23 cellular contexts compared by ENCODE assay signal in genomic region chr18:58949031-58949430, GRCh38.
"Had no signal": no experiment of that assay in that cellular context is flagged by ENCODE, and none has a peak within 500 bp of the region (broad histone marks: within the 10 kb centered on the region; RNA-seq: fewer than 3 reads in every experiment).

No MANE protein-coding gene starts in this region.

- H3K27ac Mint-ChIP-seq: dendritic cell treated with granulocyte-macrophage colony-stimulating factor and Interleukin-4, amounts not matched to agents 40 ng/mL and 50 ng/mL, for 4 days; effector memory CD8-positive, alpha-beta T cell; memory B cell; mesothelial cell of epicardium; natural killer cell treated with Interleukin-12 subunit alpha and Interleukin-12 subunit beta and Interleukin-15 and Interleukin-18, amount 100 ng/mL, for 72 hours; neural progenitor cell; stimulated activated effector memory CD8-positive, alpha-beta T cell treated with anti-CD3 and anti-CD28 coated beads, Interleukin-12 subunit alpha, Interleukin-12 subunit beta, amount 100 ng/mL, for 72 hours; stimulated activated naive CD8-positive, alpha-beta T cell treated with anti-CD3 and anti-CD28 coated beads, Interleukin-15, Interleukin-2, amounts not matched to agents 100 ng/mL and 50 ng/mL, for 24 hours had no signal

- DNase-seq: effector memory CD8-positive, alpha-beta T cell; esophagus squamous epithelium; foreskin fibroblast; glutamatergic neuron; islet precursor cell; left ventricle myocardium inferior; lower lobe of right lung; nucleus accumbens; ovary; right lobe of liver; stimulated activated CD4-positive, alpha-beta T cell treated with anti-CD3 and anti-CD28 coated beads, Interleukin-4, amount 100 ng/mL, for 1 hour; stimulated activated CD8-positive, alpha-beta memory T cell treated with anti-CD3 and anti-CD28 coated beads, Interleukin-4, amount 100 ng/mL, for 48 hours; tibial artery; upper lobe of left lung; uterus had no signal

- H3K36me3 ChIP-seq: ovary, right lobe of liver, uterus had no signal

- H3K4me2 ChIP-seq: neural progenitor cell had no signal

- H2AFZ ChIP-seq: neural progenitor cell had no signal

- H3K4me3 Mint-ChIP-seq: dendritic cell treated with granulocyte-macrophage colony-stimulating factor and Interleukin-4, amounts not matched to agents 40 ng/mL and 50 ng/mL, for 4 days; effector memory CD8-positive, alpha-beta T cell; memory B cell; mesothelial cell of epicardium; natural killer cell treated with Interleukin-12 subunit alpha and Interleukin-12 subunit beta and Interleukin-15 and Interleukin-18, amount 100 ng/mL, for 72 hours; neural progenitor cell; stimulated activated effector memory CD8-positive, alpha-beta T cell treated with anti-CD3 and anti-CD28 coated beads, Interleukin-12 subunit alpha, Interleukin-12 subunit beta, amount 100 ng/mL, for 72 hours; stimulated activated naive CD8-positive, alpha-beta T cell treated with anti-CD3 and anti-CD28 coated beads, Interleukin-15, Interleukin-2, amounts not matched to agents 100 ng/mL and 50 ng/mL, for 24 hours had no signal

- H3K27ac ChIP-seq: esophagus squamous epithelium, gastroesophageal sphincter, left ventricle myocardium inferior, lower lobe of right lung, neural progenitor cell, ovary, right lobe of liver, tibial artery, upper lobe of left lung, uterus had no signal

- H3K27me3 ChIP-seq: esophagus squamous epithelium, gastroesophageal sphincter, neural progenitor cell, ovary, right lobe of liver, tibial artery, upper lobe of left lung, uterus had no signal

- H3K9me3 Mint-ChIP-seq: dendritic cell treated with granulocyte-macrophage colony-stimulating factor and Interleukin-4, amounts not matched to agents 40 ng/mL and 50 ng/mL, for 4 days; effector memory CD8-positive, alpha-beta T cell; memory B cell; mesothelial cell of epicardium; natural killer cell treated with Interleukin-12 subunit alpha and Interleukin-12 subunit beta and Interleukin-15 and Interleukin-18, amount 100 ng/mL, for 72 hours; neural progenitor cell; stimulated activated effector memory CD8-positive, alpha-beta T cell treated with anti-CD3 and anti-CD28 coated beads, Interleukin-12 subunit alpha, Interleukin-12 subunit beta, amount 100 ng/mL, for 72 hours; stimulated activated naive CD8-positive, alpha-beta T cell treated with anti-CD3 and anti-CD28 coated beads, Interleukin-15, Interleukin-2, amounts not matched to agents 100 ng/mL and 50 ng/mL, for 24 hours had no signal

- H3K4me3 ChIP-seq: esophagus squamous epithelium, gastroesophageal sphincter, left ventricle myocardium inferior, lower lobe of right lung, neural progenitor cell, ovary, right lobe of liver, tibial artery, upper lobe of left lung, uterus had no signal

- H3K36me3 Mint-ChIP-seq: natural killer cell treated with Interleukin-12 subunit alpha and Interleukin-12 subunit beta and Interleukin-15 and Interleukin-18, amount 100 ng/mL, for 72 hours had no signal

- H3K4me1 ChIP-seq: esophagus squamous epithelium, neural progenitor cell, uterus had no signal

- ATAC-seq: effector memory CD8-positive, alpha-beta T cell; gastroesophageal sphincter; lower lobe of right lung; natural killer cell treated with Interleukin-12 subunit alpha and Interleukin-12 subunit beta and Interleukin-15 and Interleukin-18, amount 100 ng/mL, for 72 hours; right lobe of liver; stimulated activated effector memory CD8-positive, alpha-beta T cell treated with anti-CD3 and anti-CD28 coated beads, Interleukin-12 subunit alpha, Interleukin-12 subunit beta, amount 100 ng/mL, for 72 hours had no signal

- H3K27me3 Mint-ChIP-seq: dendritic cell treated with granulocyte-macrophage colony-stimulating factor and Interleukin-4, amounts not matched to agents 40 ng/mL and 50 ng/mL, for 4 days; memory B cell had no signal

- H3K9ac ChIP-seq: neural progenitor cell had no signal

- H3K9me3 ChIP-seq: esophagus squamous epithelium, gastroesophageal sphincter, left ventricle myocardium inferior, lower lobe of right lung, ovary, right lobe of liver, tibial artery, upper lobe of left lung, uterus had no signal
